In the genomic region with DNA sequence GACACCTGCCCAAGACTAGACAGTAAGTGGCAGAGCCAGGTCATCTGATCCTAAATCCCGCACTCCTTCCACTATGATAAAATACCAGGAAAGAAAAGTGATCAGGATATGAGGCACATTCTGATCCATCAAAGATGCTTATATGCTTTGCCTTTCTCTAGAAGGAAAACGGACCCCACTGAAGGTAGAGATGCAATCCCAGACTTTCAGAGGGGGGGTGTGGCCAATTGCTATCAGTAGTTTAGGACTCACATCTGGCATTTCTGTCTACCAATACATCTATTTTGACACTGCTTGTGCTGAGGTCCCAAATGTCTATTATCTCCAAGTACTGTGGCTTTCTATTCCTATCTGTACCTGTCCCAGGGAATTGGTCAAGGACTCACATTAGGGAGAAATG, we compare ENCODE assay signal across 9 cellular contexts. TPM values are rescaled to one million over a fixed set of nuclear protein-coding genes. Genes with fewer than 3 reads are reported as not detected.
DNase-seq lines count a peak whose midpoint lies in the region; ATAC-seq and TF ChIP-seq lines count a peak whose summit lies in the region.
"Had no signal": no experiment of that assay in that cellular context is flagged by ENCODE, and none has a peak within 500 bp of the region (broad histone marks: within the 10 kb centered on the region; RNA-seq: fewer than 3 reads in every experiment).

No MANE protein-coding gene starts in this region.

- H3K79me2 ChIP-seq in fibroblast of lung (ENCODE audit: control insufficient read depth, insufficient read depth, low read length): peaks cover 71% of the 10 kb centered on the region

- H3K27me3 ChIP-seq in SJCRH30 (no peaks in the 10 kb centered on the region), fibroblast of lung (ENCODE audit: control insufficient read depth, insufficient read depth, low read length) (no peaks in the 10 kb centered on the region), sigmoid colon (no peaks in the 10 kb centered on the region)

- no peak overlapping the region for H3K9ac ChIP-seq in fibroblast of lung (ENCODE audit: insufficient read depth, low read length)

- WGBS in sigmoid colon, 2 donors: 12 to 58% methylated on average over 2 of the region's 2 CpGs

- no peak overlapping the region for H3K27ac ChIP-seq in SJCRH30
- H3K27ac ChIP-seq in fibroblast of lung (ENCODE audit: insufficient read depth, low read length): no peak overlapping the region
- peak overlapping the region in 3 of 4 donors; percentile 94 to 100 (median 100) for H3K27ac ChIP-seq in sigmoid colon

- intact Hi-C loops in sigmoid colon (cut with DNase I): no loop called here

- no peak for TF ChIP-seq EP300 in sigmoid colon (IDR thresholded peaks at IDR 0.05)

- no peak for TF ChIP-seq POLR2A in sigmoid colon (IDR thresholded peaks at IDR 0.05)

- TF ChIP-seq CTCF in fibroblast of lung (conservative IDR thresholded peaks at IDR 0.05 in 1 of 2, IDR thresholded peaks at IDR 0.05 in 1 of 2; ENCODE audit: low read depth in 1 of 2, low read length in 2 of 2) (no peak), sigmoid colon (IDR thresholded peaks at IDR 0.05) (no peak)

- H3K36me3 ChIP-seq in SJCRH30: peaks cover 15% of the 10 kb centered on the region
- no peaks in the 10 kb centered on the region for H3K36me3 ChIP-seq in fibroblast of lung (ENCODE audit: control insufficient read depth, insufficient read depth, low read length)
- peaks cover 0 to 23% (median 5%) of the 10 kb centered on the region in 4 donors for H3K36me3 ChIP-seq in sigmoid colon

- H3K4me1 ChIP-seq in SJCRH30 (peaks cover 9% of the 10 kb centered on the region), fibroblast of lung (ENCODE audit: control insufficient read depth, extremely low read depth, insufficient read depth, low read length) (peaks cover 4% of the 10 kb centered on the region), sigmoid colon (peaks cover 0 to 66% (median 49%) of the 10 kb centered on the region in 4 donors)

- peak overlapping the region; percentile 53 for H3K4me2 ChIP-seq in fibroblast of lung (ENCODE audit: extremely low read depth, insufficient read depth, low read length)

- DNase-seq in SJCRH30 (no peak), fibroblast of lung (ENCODE audit: low read depth in 2 of 2) (no peak), sigmoid colon (no peak), NCI-H446 (lab: John Stamatoyannopoulos, UW) (no peak), DMS79 (lab: John Stamatoyannopoulos, UW) (no peak), ecto neural progenitor cell (ENCODE audit: low spot score) (no peak)
- DNase-seq: NCI-H226 had no signal

- H4K20me1 ChIP-seq in fibroblast of lung (ENCODE audit: control insufficient read depth, extremely low read depth, insufficient read depth, low read length): no peaks in the 10 kb centered on the region

- no peak for ATAC-seq in GM21529 (IDR thresholded peaks at IDR 0.05; ENCODE audit: unreplicated experiment)

- H3K4me3 ChIP-seq in GM08714 (ENCODE audit: low read length) (peak overlapping the region; percentile 68), SJCRH30 (peak overlapping the region; percentile 80), fibroblast of lung (replicated peaks in 1 of 4; ENCODE audit: control extremely low read depth in 1 of 4, insufficient read depth in 1 of 4, low read depth in 3 of 4, low read length in 4 of 4) (peak overlapping the region; percentile 55 to 96 (median 84)), sigmoid colon (peak overlapping the region; percentile 71 to 98 (median 86))

- H3K9me3 ChIP-seq in SJCRH30 (replicated peaks) (no peaks in the 10 kb centered on the region), fibroblast of lung (ENCODE audit: control insufficient read depth, insufficient read depth, low read depth, low read length) (no peaks in the 10 kb centered on the region), sigmoid colon (no peaks in the 10 kb centered on the region)

- no peak overlapping the region for H2AFZ ChIP-seq in fibroblast of lung (ENCODE audit: low read length)

RNA-seq across cellular contexts. Expression of gene TRIM52, which starts 1.7 kb away (rescaled TPM):
- total RNA-seq in SJCRH30 (2014; rRNA removed; shearing (Covaris generic)): 5.3 and 7.9 TPM in 2 replicates
- total RNA-seq in fibroblast of lung (7.2 and 7.9 TPM in 2 replicates), sigmoid colon (10 to 100 TPM in 3 of 4 donors, 1 to 10 TPM in 1; 7.1 to 26.9 (median 16.0) TPM)
- polyA plus RNA-seq in fibroblast of lung (5.5 and 8.1 TPM in 2 replicates), sigmoid colon (1 to 10 TPM; 4.2 to 9.6 (median 5.8) TPM)
- polyA plus RNA-seq in fibroblast of lung (2012): 4.0 and 5.1 TPM in 2 replicates
- polyA minus RNA-seq in fibroblast of lung (ENCODE audit: low replicate concordance): 2.3 and 2.4 TPM in 2 replicates

RNA-seq across cellular contexts. Expression of gene RACK1, which starts 15.6 kb away (rescaled TPM):
- total RNA-seq in SJCRH30 (2014; rRNA removed; shearing (Covaris generic)): 5,838 and 6,264 TPM in 2 replicates
- total RNA-seq in fibroblast of lung (4,649 and 6,091 TPM in 2 replicates), sigmoid colon (1,000 to 10,000 TPM; 2,029 to 2,209 (median 2,163) TPM)
- polyA plus RNA-seq in fibroblast of lung (3,014 and 3,409 TPM in 2 replicates), sigmoid colon (1,000 to 10,000 TPM; 1,821 to 2,943 (median 2,181) TPM)
- 2,910 and 3,137 TPM in 2 replicates for polyA plus RNA-seq in fibroblast of lung (2012)
- polyA minus RNA-seq in fibroblast of lung (ENCODE audit: low replicate concordance): 11,904 and 12,258 TPM in 2 replicates

RNA-seq across cellular contexts. Expression of gene TRIM41, which starts 36.2 kb away (rescaled TPM):
- total RNA-seq in SJCRH30 (2014; rRNA removed; shearing (Covaris generic)): 15.2 and 17.8 TPM in 2 replicates
- total RNA-seq in fibroblast of lung: 13.9 and 17.0 TPM in 2 replicates
- polyA plus RNA-seq in fibroblast of lung: 8.3 and 11.0 TPM in 2 replicates
- 15.1 and 19.1 TPM in 2 replicates for polyA plus RNA-seq in fibroblast of lung (2012)
- polyA minus RNA-seq in fibroblast of lung (ENCODE audit: low replicate concordance): 10.5 and 10.8 TPM in 2 replicates
- total RNA-seq in sigmoid colon: 10 to 100 TPM in 2 of 4 donors, 1 to 10 TPM in 2; 8.2 to 15.3 (median 11.8) TPM
- 10 to 100 TPM; 13.2 to 25.3 (median 19.0) TPM for polyA plus RNA-seq in sigmoid colon

RNA-seq across cellular contexts. Expression of gene TRIM7, which starts 54.3 kb away (rescaled TPM):
- 6.9 and 9.0 TPM in 2 replicates for total RNA-seq in SJCRH30 (2014; rRNA removed; shearing (Covaris generic))
- 2.3 and 7.3 TPM in 2 replicates for total RNA-seq in fibroblast of lung
- polyA plus RNA-seq in fibroblast of lung: 4.7 and 6.9 TPM in 2 replicates
- 6.2 and 7.8 TPM in 2 replicates for polyA plus RNA-seq in fibroblast of lung (2012)
- 0.55 and 1.9 TPM in 2 replicates for polyA minus RNA-seq in fibroblast of lung (ENCODE audit: low replicate concordance)
- total RNA-seq in sigmoid colon: 1 to 10 TPM in 3 of 4 donors, under 1 TPM in 1; 0.55 to 2.1 (median 1.1) TPM
- 1 to 10 TPM in 2 of 3 donors, under 1 TPM in 1; 0.60 to 5.3 (median 3.2) TPM for polyA plus RNA-seq in sigmoid colon

Comparison
In these comparisons a context has a peak if more than half of its experiments do, and no peak if none do; other contexts are left out.
1. H3K27ac ChIP-seq: peak in sigmoid colon (3 of 4); none in SJCRH30 (single experiment) and fibroblast of lung (single experiment).
2. Peak in every context shown above with its lines, with median percentiles within 50 percentile points of each other: H3K4me3 ChIP-seq.